ENCODE assay signal across 10 cellular contexts in genomic region chr1:208203848-208204609, GRCh38. TPM values are rescaled to one million over a fixed set of nuclear protein-coding genes. Genes with fewer than 3 reads are reported as not detected.
DNase-seq lines count a peak whose midpoint lies in the region; ATAC-seq and TF ChIP-seq lines count a peak whose summit lies in the region.
"Had no signal": no experiment of that assay in that cellular context is flagged by ENCODE, and none has a peak within 500 bp of the region (broad histone marks: within the 10 kb centered on the region; RNA-seq: fewer than 3 reads in every experiment).

No MANE protein-coding gene starts in this region.

- peak overlapping the region in 1 of 2 experiments; percentile 43 for H3K4ac ChIP-seq in mesenchymal stem cell (ENCODE audit: low read depth in 1 of 2, low read length in 2 of 2)

- H3K4me1 ChIP-seq in breast epithelium: peaks cover 0 to 11% of the 10 kb centered on the region in 2 donors
- peaks cover 52% of the 10 kb centered on the region for H3K4me1 ChIP-seq in mammary epithelial cell (ENCODE audit: insufficient read depth, low read length)
- peaks cover 20% of the 10 kb centered on the region for H3K4me1 ChIP-seq in mesenchymal stem cell (ENCODE audit: control insufficient read depth, insufficient read depth, low read depth, low read length)
- peaks cover 2 to 12% of the 10 kb centered on the region in 2 donors for H3K4me1 ChIP-seq in aorta (ENCODE audit: control insufficient read depth in 1 of 2, insufficient read depth in 2 of 2, low read length in 2 of 2)

- H3K4me2 ChIP-seq in mammary epithelial cell (ENCODE audit: insufficient read depth, low read depth, low read length): no peak overlapping the region
- H3K4me2 ChIP-seq in mesenchymal stem cell (ENCODE audit: low read length, poor library complexity, severe bottlenecking): no peak overlapping the region

- H3K18ac ChIP-seq in mesenchymal stem cell (ENCODE audit: low read depth in 1 of 2, low read length in 2 of 2): peak overlapping the region; percentile 49 to 73

- no peak overlapping the region for H2BK5ac ChIP-seq in mesenchymal stem cell (ENCODE audit: low read depth, low read length, poor library complexity, severe bottlenecking)

- H2BK15ac ChIP-seq in mesenchymal stem cell (ENCODE audit: low read depth, poor library complexity, severe bottlenecking): peak overlapping the region; percentile 15

- in situ Hi-C loops in mammary epithelial cell (cut with MboI; ENCODE audit: low sequenced_read_pairs in 2 of 2): no loop called here

- no peak overlapping the region for H3K4me3 ChIP-seq in breast epithelium
- no peak overlapping the region for H3K4me3 ChIP-seq in mammary epithelial cell (replicated peaks in 1 of 3; ENCODE audit: insufficient read depth in 1 of 3, low read depth in 2 of 3, low read length in 3 of 3)
- H3K4me3 ChIP-seq in mesenchymal stem cell (ENCODE audit: insufficient read depth in 1 of 2, low read depth in 1 of 2, low read length in 2 of 2): no peak overlapping the region
- H3K4me3 ChIP-seq in aorta (ENCODE audit: low read length in 2 of 2): no peak overlapping the region
- H3K4me3 ChIP-seq: adrenal gland had no signal

- ATAC-seq in aorta (ENCODE audit: low FRiP score) (peak; percentile 43), HG03097 (IDR thresholded peaks at IDR 0.05; ENCODE audit: low FRiP score, unreplicated experiment) (no peak), GM21447 (IDR thresholded peaks at IDR 0.05; ENCODE audit: unreplicated experiment) (no peak)
- ATAC-seq: activated CD4-positive, alpha-beta T cell treated with anti-CD3 and anti-CD28 coated beads for 36 hours had no signal

- H2AFZ ChIP-seq in mammary epithelial cell (ENCODE audit: low read depth, low read length) (no peak overlapping the region), mesenchymal stem cell (ENCODE audit: low read depth, low read length) (no peak overlapping the region)

- no peak overlapping the region for H3K23ac ChIP-seq in mesenchymal stem cell (ENCODE audit: low read length in 2 of 2)

- TF ChIP-seq CTCF in breast epithelium (IDR thresholded peaks at IDR 0.05): no peak
- TF ChIP-seq CTCF in mammary epithelial cell (conservative IDR thresholded peaks at IDR 0.05 in 1 of 2, IDR thresholded peaks at IDR 0.05 in 1 of 2; ENCODE audit: extremely low read depth in 1 of 2, insufficient read depth in 1 of 2, low read depth in 1 of 2, low read length in 2 of 2): no peak

- no peak overlapping the region for H2AK5ac ChIP-seq in mesenchymal stem cell (ENCODE audit: low read length, severe bottlenecking)

- WGBS in mammary epithelial cell (ENCODE audit: low coverage, missing lambda C conversion rate): 80% methylated on average over 7 of the region's 7 CpGs
- WGBS in mesenchymal stem cell: 78% methylated on average over 7 of the region's 7 CpGs
- 35% methylated on average over 7 of the region's 7 CpGs for WGBS in aorta, 2 donors

- no peaks in the 10 kb centered on the region for H3K27me3 ChIP-seq in breast epithelium
- H3K27me3 ChIP-seq in mammary epithelial cell (ENCODE audit: insufficient read depth, low read length): no peaks in the 10 kb centered on the region
- no peaks in the 10 kb centered on the region for H3K27me3 ChIP-seq in mesenchymal stem cell (ENCODE audit: control insufficient read depth in 1 of 2, insufficient read depth in 1 of 2, low read length in 2 of 2)
- no peaks in the 10 kb centered on the region for H3K27me3 ChIP-seq in aorta (ENCODE audit: control insufficient read depth in 1 of 2, insufficient read depth in 2 of 2, low read length in 1 of 2)
- H3K27me3 ChIP-seq: adrenal gland had no signal

- H3K9me3 ChIP-seq in breast epithelium: no peaks in the 10 kb centered on the region
- H3K9me3 ChIP-seq in mammary epithelial cell (replicated peaks; ENCODE audit: insufficient read depth, low read length): no peaks in the 10 kb centered on the region
- H3K9me3 ChIP-seq in mesenchymal stem cell (ENCODE audit: control insufficient read depth, low read length): no peaks in the 10 kb centered on the region
- no peaks in the 10 kb centered on the region for H3K9me3 ChIP-seq in aorta (ENCODE audit: control insufficient read depth, low read length)
- H3K9me3 ChIP-seq: adrenal gland had no signal

- dilution Hi-C loops in mammary epithelial cell (cut with HindIII; ENCODE audit: low sequenced_read_pairs): no loop called here

- BruUV-seq in mammary epithelial cell (replicated peaks; lab: Mats Ljungman, UMichigan): no TSS peak

- no peaks in the 10 kb centered on the region for H4K20me1 ChIP-seq in mammary epithelial cell (ENCODE audit: insufficient read depth, low read length)

- H4K91ac ChIP-seq in mesenchymal stem cell (ENCODE audit: low read length): peak overlapping the region; percentile 44

- H3K9ac ChIP-seq in mammary epithelial cell (ENCODE audit: insufficient read depth, low read length): no peak overlapping the region
- no peak overlapping the region for H3K9ac ChIP-seq in mesenchymal stem cell (ENCODE audit: low read length)

- H3K36me3 ChIP-seq in breast epithelium (no peaks in the 10 kb centered on the region), mammary epithelial cell (ENCODE audit: insufficient read depth, low read length) (peaks cover 12% of the 10 kb centered on the region), mesenchymal stem cell (ENCODE audit: control insufficient read depth in 1 of 2, insufficient read depth in 2 of 2, low read depth in 1 of 2, low read length in 2 of 2) (no peaks in the 10 kb centered on the region), aorta (ENCODE audit: control insufficient read depth in 1 of 2, insufficient read depth in 2 of 2, low read length in 1 of 2) (no peaks in the 10 kb centered on the region)
- H3K36me3 ChIP-seq: adrenal gland had no signal

- H2BK12ac ChIP-seq in mesenchymal stem cell (ENCODE audit: low read length in 2 of 2): peak overlapping the region; percentile 75 to 87

- H3K27ac ChIP-seq in breast epithelium (peak overlapping the region; percentile 23 to 41), mammary epithelial cell (ENCODE audit: insufficient read depth, low read depth, low read length) (no peak overlapping the region), mesenchymal stem cell (ENCODE audit: low read length, poor library complexity, severe bottlenecking) (no peak overlapping the region), aorta (ENCODE audit: low read depth in 1 of 2, low read length in 2 of 2) (peak overlapping the region; percentile 29 to 68)

- DNase-seq in breast epithelium (ENCODE audit: low spot score in 2 of 2) (no peak), mammary epithelial cell (no peak), dermis blood vessel endothelial cell (peak; percentile 89), mesenchymal stem cell (peak; percentile 49), aorta (no peak)
- DNase-seq in effector CD4-positive, alpha-beta T cell: no peak
- DNase-seq: activated CD4-positive, alpha-beta T cell treated with anti-CD3 and anti-CD28 coated beads for 36 hours; adrenal gland had no signal

- peak overlapping the region; percentile 88 for H2BK120ac ChIP-seq in mesenchymal stem cell (ENCODE audit: low read depth, low read length)

- intact Hi-C loops in breast epithelium (cut with DNase I; ENCODE audit: low total_unique reads): no loop called here
- intact Hi-C loops in mammary epithelial cell (cut with micrococcal nuclease): no loop called here
- intact Hi-C loops in aorta (cut with DNase I): loop anchor here (1.0 to 5.0 kb wide), 4 partner anchors 20 to 39 kb away; no protein-coding TSS in a partner anchor

- H3K79me1 ChIP-seq in mesenchymal stem cell (replicated peaks; ENCODE audit: low read length, poor library complexity, severe bottlenecking): no peaks in the 10 kb centered on the region

- H4K8ac ChIP-seq in mesenchymal stem cell (ENCODE audit: low read length): peak overlapping the region; percentile 76

- CTCF ChIA-PET in mammary epithelial cell (lab: Charles Lee; ENCODE audit: low non-redundant PET): interaction anchor here (0.7 kb wide), 1 partner anchor 182 kb away, joined by 6 read pairs; no protein-coding TSS in a partner anchor

- H3K14ac ChIP-seq in mesenchymal stem cell (ENCODE audit: low read length in 2 of 2): no peak overlapping the region

- peaks cover 17% of the 10 kb centered on the region for H3K79me2 ChIP-seq in mammary epithelial cell (ENCODE audit: insufficient read depth, low read length)

- no peak for TF ChIP-seq POLR2A in breast epithelium (IDR thresholded peaks at IDR 0.05)

RNA-seq across cellular contexts. Expression of gene PLXNA2, which starts 40.2 kb away (rescaled TPM):
- 10 to 100 TPM; 11.3 to 18.2 (median 11.5) TPM for total RNA-seq in breast epithelium
- total RNA-seq in mammary epithelial cell: 10 to 100 TPM in 1 of 2 donors, 1 to 10 TPM in 1; 6.5 to 42.9 TPM
- 11.5 TPM for polyA plus RNA-seq in mammary epithelial cell
- polyA minus RNA-seq in mammary epithelial cell: 45.4 TPM
- 54.8 and 95.8 TPM in 2 replicates for total RNA-seq in dermis blood vessel endothelial cell
- 4.6 TPM for polyA plus RNA-seq in mesenchymal stem cell (2013, experiment 1 of 2)
- polyA plus RNA-seq in mesenchymal stem cell (2013, experiment 2 of 2): 4.6 TPM
- 10 to 100 TPM; 33.3 to 37.3 TPM for total RNA-seq in aorta
- polyA plus RNA-seq in aorta: 10 to 100 TPM in 1 of 2 donors, 1 to 10 TPM in 1; 2.9 to 26.7 TPM

Comparison
In these comparisons a context has a peak if more than half of its experiments do, and no peak if none do; other contexts are left out.
1. H3K27ac ChIP-seq: peak in breast epithelium (2 of 2) and aorta (2 of 2); none in mammary epithelial cell (single experiment) and mesenchymal stem cell (single experiment).
2. DNase-seq: peak in dermis blood vessel endothelial cell (single experiment) and mesenchymal stem cell (single experiment); none in breast epithelium (0 of 2), mammary epithelial cell (single experiment), aorta (0 of 2) and effector CD4-positive, alpha-beta T cell (single experiment).
3. intact Hi-C loops: an anchor here in aorta (1.0 to 5.0 kb wide); none called in breast epithelium and mammary epithelial cell.